In genomic region chr11:64067257-64067993, GRCh38 we compare ENCODE assay signal across 20 cellular contexts.
"Had no signal": no experiment of that assay in that cellular context is flagged by ENCODE, and none has a peak within 500 bp of the region (broad histone marks: within the 10 kb centered on the region; RNA-seq: fewer than 3 reads in every experiment).

No MANE protein-coding gene starts in this region.

- H3K36me3 ChIP-seq: upper lobe of right lung had no signal

- H3K4me3 ChIP-seq: dorsolateral prefrontal cortex, mucosa of descending colon, testis, upper lobe of right lung had no signal

- H3K27ac ChIP-seq: testis, upper lobe of right lung had no signal

- H3K9me3 Mint-ChIP-seq: activated T-cell treated with anti-CD3 and anti-CD28 coated beads, Interleukin-2, amount 50 U/mL, for 24 hours; natural killer cell had no signal

- H3K4me1 ChIP-seq: testis, upper lobe of right lung had no signal

- H3K27me3 Mint-ChIP-seq: activated naive CD8-positive, alpha-beta T cell had no signal

- ATAC-seq: activated CD8-positive, alpha-beta memory T cell treated with anti-CD3 and anti-CD28 coated beads, Interleukin-2, amount 10 ng/mL, durations not matched to agents 7 days and 5 days; esophagus mucosa; left lobe of liver; mucosa of descending colon; natural killer cell; T-helper 17 cell; upper lobe of right lung had no signal

- H3K4me1 Mint-ChIP-seq: activated CD8-positive, alpha-beta memory T cell treated with anti-CD3 and anti-CD28 coated beads, Interleukin-2, amount 10 ng/mL, durations not matched to agents 7 days and 5 days; natural killer cell; T-helper 17 cell had no signal

- H3K36me3 Mint-ChIP-seq: activated CD8-positive, alpha-beta memory T cell treated with anti-CD3 and anti-CD28 coated beads, Interleukin-2, amount 10 ng/mL, durations not matched to agents 7 days and 5 days; activated naive CD8-positive, alpha-beta T cell; natural killer cell had no signal

- DNase-seq: activated CD8-positive, alpha-beta memory T cell treated with anti-CD3 and anti-CD28 coated beads, Interleukin-2, amount 10 ng/mL, durations not matched to agents 7 days and 5 days; activated gamma-delta T cell; activated T-cell treated with anti-CD3 and anti-CD28 coated beads, Interleukin-2, amount 50 U/mL, for 24 hours; anterior cingulate cortex; dorsolateral prefrontal cortex; glutamatergic neuron; mammary epithelial cell; mucosa of descending colon; natural killer cell; stimulated activated CD4-positive, alpha-beta T cell treated with anti-CD3 and anti-CD28 coated beads, Interleukin-12 subunit alpha, Interleukin-12 subunit beta, amount 100 ng/mL, for 4 hours; stimulated activated naive CD4-positive, alpha-beta T cell treated with Interleukin-2 at 50 U/mL for 16 hours; T-helper 17 cell; testis; upper lobe of right lung had no signal

- H3K4me3 Mint-ChIP-seq: activated CD8-positive, alpha-beta memory T cell treated with anti-CD3 and anti-CD28 coated beads, Interleukin-2, amount 10 ng/mL, durations not matched to agents 7 days and 5 days; activated naive CD8-positive, alpha-beta T cell; activated T-cell treated with anti-CD3 and anti-CD28 coated beads, Interleukin-2, amount 50 U/mL, for 24 hours; natural killer cell; T-helper 17 cell had no signal

- FAIRE-seq: bronchial epithelial cell, endometrium, islet of Langerhans had no signal

- H3K27ac Mint-ChIP-seq: activated CD8-positive, alpha-beta memory T cell treated with anti-CD3 and anti-CD28 coated beads, Interleukin-2, amount 10 ng/mL, durations not matched to agents 7 days and 5 days; activated naive CD8-positive, alpha-beta T cell; activated T-cell treated with anti-CD3 and anti-CD28 coated beads, Interleukin-2, amount 50 U/mL, for 24 hours; natural killer cell; T-helper 17 cell had no signal

- H3K9me3 ChIP-seq: mucosa of descending colon, testis, upper lobe of right lung had no signal
